ENCODE assay signal across 8 cellular contexts in the genomic region with DNA sequence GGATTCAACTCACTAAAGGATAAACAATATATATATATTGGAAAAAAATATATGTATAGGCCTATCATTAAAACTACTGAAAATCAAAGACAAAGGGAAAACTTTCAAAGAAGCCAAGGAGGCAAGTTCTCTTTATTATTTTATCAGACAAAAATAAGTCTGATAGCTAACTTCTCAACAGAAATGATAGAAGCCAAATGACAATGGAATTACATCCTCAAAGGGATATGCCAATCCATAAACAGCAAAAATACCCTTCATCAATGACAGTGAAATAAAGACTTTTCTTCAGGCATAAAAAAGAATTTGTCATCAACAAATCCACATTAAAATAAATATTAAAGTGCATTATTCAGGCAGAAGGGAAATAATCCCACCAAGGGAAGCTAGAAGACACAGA.
"Had no signal": no experiment of that assay in that cellular context is flagged by ENCODE, and none has a peak within 500 bp of the region (broad histone marks: within the 10 kb centered on the region; RNA-seq: fewer than 3 reads in every experiment).

No MANE protein-coding gene starts in this region.

- ATAC-seq: K562 had no signal

- H3K4me2 ChIP-seq: KMS-11 had no signal

- H3K9ac ChIP-seq: KMS-11 had no signal

- H3K4me3 Mint-ChIP-seq: IgD-negative memory B cell had no signal

- H3K4me3 ChIP-seq: K562 had no signal

- H3K27ac ChIP-seq: HL-60, KMS-11 had no signal

- H3K27ac Mint-ChIP-seq: IgD-negative memory B cell had no signal

- H3K27me3 Mint-ChIP-seq: IgD-negative memory B cell had no signal

- DNase-seq: IMR-90, KBM-7, KG1 had no signal

- FAIRE-seq: HTR-8/SVneo, K562 had no signal

- H3K36me3 Mint-ChIP-seq: IgD-negative memory B cell had no signal
